ENCODE assay signal across 21 cellular contexts in the genomic region with DNA sequence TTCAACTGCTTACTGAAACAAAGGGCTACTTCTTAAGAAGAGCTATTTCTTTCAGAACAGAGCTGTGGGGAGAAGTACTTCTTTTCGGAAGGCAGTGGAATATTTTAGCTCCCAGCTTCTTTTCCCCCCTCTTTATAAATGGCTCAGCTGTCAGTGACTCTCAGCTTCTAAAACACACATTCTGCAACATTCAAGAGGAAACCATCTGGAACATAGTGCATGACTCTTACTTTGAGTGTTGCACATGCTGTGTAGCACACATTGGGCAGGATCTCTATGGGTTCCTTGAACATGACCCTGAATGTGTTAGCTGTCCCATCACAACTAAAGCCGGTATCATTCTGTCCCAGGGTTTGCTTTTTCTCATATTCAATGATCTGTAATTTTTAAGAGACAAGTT. TPM values are rescaled to one million over a fixed set of nuclear protein-coding genes. Genes with fewer than 3 reads are reported as not detected.
DNase-seq lines count a peak whose midpoint lies in the region; ATAC-seq and TF ChIP-seq lines count a peak whose summit lies in the region.
"Had no signal": no experiment of that assay in that cellular context is flagged by ENCODE, and none has a peak within 500 bp of the region (broad histone marks: within the 10 kb centered on the region; RNA-seq: fewer than 3 reads in every experiment).

No MANE protein-coding gene starts in this region.

- H3K4me3 Mint-ChIP-seq in CD8-positive, alpha-beta T cell = no peak overlapping the region
- H3K4me3 Mint-ChIP-seq in nephron progenitor cell = no peak overlapping the region
- H3K4me3 Mint-ChIP-seq: B cell, GM23338 had no signal

- intact Hi-C loops in CD8-positive, alpha-beta T cell (cut with DNase I, micrococcal nuclease) = no loop called here

- no peaks in the 10 kb centered on the region for H3K27me3 Mint-ChIP-seq in CD8-positive, alpha-beta T cell (ENCODE audit: low read depth)
- H3K27me3 Mint-ChIP-seq in nephron progenitor cell (ENCODE audit: low read depth, poor library complexity) = no peaks in the 10 kb centered on the region
- H3K27me3 Mint-ChIP-seq: B cell had no signal

- H3K9me3 ChIP-seq in CD8-positive, alpha-beta T cell (ENCODE audit: low read length) = no peaks in the 10 kb centered on the region
- H3K9me3 ChIP-seq: Caco-2, MG63 had no signal

- no peak overlapping the region for H3K4me3 ChIP-seq in CD8-positive, alpha-beta T cell (ENCODE audit: low read depth, low read length)
- no peak overlapping the region for H3K4me3 ChIP-seq in foreskin fibroblast (ENCODE audit: low read depth in 1 of 2, low read length in 2 of 2)
- H3K4me3 ChIP-seq: GM12878, GM23338, MG63 had no signal

- H3K36me3 Mint-ChIP-seq in CD8-positive, alpha-beta T cell = peaks cover 38% of the 10 kb centered on the region
- peaks cover 49% of the 10 kb centered on the region for H3K36me3 Mint-ChIP-seq in nephron progenitor cell (ENCODE audit: low read depth)

- no peak overlapping the region for H3K27ac ChIP-seq in CD8-positive, alpha-beta T cell (ENCODE audit: low read depth, low read length)
- H3K27ac ChIP-seq: 22Rv1 had no signal

- POLR2A ChIA-PET in CD8-positive, alpha-beta T cell (lab: Charles Lee) = no interaction called here

- H3K4me1 Mint-ChIP-seq in CD8-positive, alpha-beta T cell (ENCODE audit: low read depth) = peaks cover 20% of the 10 kb centered on the region
- peaks cover 14% of the 10 kb centered on the region for H3K4me1 Mint-ChIP-seq in nephron progenitor cell

- ATAC-seq in CD8-positive, alpha-beta T cell = no peak
- ATAC-seq in GM18868 (IDR thresholded peaks at IDR 0.05; ENCODE audit: unreplicated experiment) (no peak), GM21390 (IDR thresholded peaks at IDR 0.05; ENCODE audit: unreplicated experiment) (no peak), HG03108 (IDR thresholded peaks at IDR 0.05; ENCODE audit: unreplicated experiment) (no peak)
- ATAC-seq: GM12878, GM23338 had no signal

- H3K4me1 ChIP-seq in CD8-positive, alpha-beta T cell (ENCODE audit: insufficient read depth, low read length) = no peaks in the 10 kb centered on the region
- H3K4me1 ChIP-seq: Caco-2 had no signal

- peak overlapping the region; percentile 56 for H3K27ac Mint-ChIP-seq in CD8-positive, alpha-beta T cell
- peak overlapping the region; percentile 50 for H3K27ac Mint-ChIP-seq in nephron progenitor cell
- H3K27ac Mint-ChIP-seq: B cell, GM23338 had no signal

- CTCF ChIA-PET in CD8-positive, alpha-beta T cell (lab: Charles Lee) = interaction anchor here (0.6 kb wide), 1 partner anchor 300 kb away, joined by 3 read pairs; no protein-coding TSS in a partner anchor

- peaks cover 4% of the 10 kb centered on the region for H3K36me3 ChIP-seq in CD8-positive, alpha-beta T cell (ENCODE audit: insufficient read depth, low read length)

- H3K9me3 Mint-ChIP-seq in CD8-positive, alpha-beta T cell = no peaks in the 10 kb centered on the region
- H3K9me3 Mint-ChIP-seq in nephron progenitor cell = no peaks in the 10 kb centered on the region
- H3K9me3 Mint-ChIP-seq: GM23338 had no signal

- DNase-seq in DMS 273 (lab: John Stamatoyannopoulos, UW; ENCODE audit: unreplicated experiment) (peak; percentile 8), DMS 273 treated with DMSO at 0.1 percent for 48 hours (lab: John Stamatoyannopoulos, UW) (no peak), foreskin fibroblast (peak; percentile 8 to 37), nephron progenitor cell (no peak)
- DNase-seq in CD8-positive, alpha-beta T cell = no peak
- DNase-seq: Caco-2, GF-D8, HCEC 1CT, MG63, NCI-H1048, NCI-H146, NCI-H2029 treated with DMSO at 0.1 percent for 48 hours, RPMI8226, SHP77 treated with DMSO at 0.1 percent for 48 hours had no signal

- no peak for TF ChIP-seq CTCF in CD8-positive, alpha-beta T cell (IDR thresholded peaks at IDR 0.05)
- no peak for TF ChIP-seq CTCF in foreskin fibroblast (IDR thresholded peaks at IDR 0.05; ENCODE audit: low read depth, low read length)
- no peak for TF ChIP-seq CTCF in nephron progenitor cell (IDR thresholded peaks at IDR 0.05)

- no peaks in the 10 kb centered on the region for H3K27me3 ChIP-seq in CD8-positive, alpha-beta T cell (ENCODE audit: insufficient read depth, low read length)
- H3K27me3 ChIP-seq: MG63 had no signal

RNA-seq across cellular contexts. Expression of gene C15orf40, which starts 7.0 kb away (rescaled TPM):
- 10 to 100 TPM; 11.8 to 12.3 TPM for total RNA-seq in CD8-positive, alpha-beta T cell

RNA-seq across cellular contexts. Expression of gene RAMAC, which starts 32.5 kb away (rescaled TPM):
- total RNA-seq in CD8-positive, alpha-beta T cell = 10 to 100 TPM; 27.7 to 32.4 TPM

RNA-seq across cellular contexts. Expression of gene BTBD1, which starts 48.6 kb away (rescaled TPM):
- total RNA-seq in CD8-positive, alpha-beta T cell = 10 to 100 TPM; 32.5 to 33.6 TPM

Comparison
In these comparisons a context has a peak if more than half of its experiments do, and no peak if none do; other contexts are left out.
1. DNase-seq: peak in DMS 273 (single experiment) and foreskin fibroblast (2 of 2); none in DMS 273 treated with DMSO at 0.1 percent for 48 hours (single experiment), CD8-positive, alpha-beta T cell (0 of 7) and nephron progenitor cell (single experiment).